Comparison of ENCODE assay signal across 10 cellular contexts in genomic region chr15:70480196-70480856, GRCh38.
DNase-seq lines count a peak whose midpoint lies in the region; ATAC-seq and TF ChIP-seq lines count a peak whose summit lies in the region.
"Had no signal": no experiment of that assay in that cellular context is flagged by ENCODE, and none has a peak within 500 bp of the region (broad histone marks: within the 10 kb centered on the region; RNA-seq: fewer than 3 reads in every experiment).

No MANE protein-coding gene starts in this region.

- H3K9me3 ChIP-seq in Panc1 (ENCODE audit: control insufficient read depth, insufficient read depth, low read depth, low read length) (no peaks in the 10 kb centered on the region), testis (no peaks in the 10 kb centered on the region)

- H3K4me1 ChIP-seq in Panc1 (ENCODE audit: control insufficient read depth, insufficient read depth, low read length) (peaks cover 16% of the 10 kb centered on the region), testis (no peaks in the 10 kb centered on the region)

- WGBS in testis, 2 donors: 80 to 88% methylated on average over 4 to 7 of the region's 7 CpGs

- peak overlapping the region; percentile 63 for H3K27ac ChIP-seq in Panc1 (ENCODE audit: low read length)
- H3K27ac ChIP-seq in RWPE1: no peak overlapping the region
- H3K27ac ChIP-seq in testis: no peak overlapping the region

- TF ChIP-seq CTCF in Panc1 (IDR thresholded peaks at IDR 0.05) (no peak), RWPE1 (conservative IDR thresholded peaks at IDR 0.05; ENCODE audit: low read depth) (no peak), testis (IDR thresholded peaks at IDR 0.05) (no peak)

- DNase-seq in Panc1 (ENCODE audit: low read depth, low spot score) (no peak), activated T-helper 1 cell treated with Interleukin-2 at 50 U/mL for 16 hours (ENCODE audit: low read depth) (peak; percentile 38), RWPE1 (ENCODE audit: low spot score) (no peak), testis (no peak), cardiac septum (ENCODE audit: low spot score) (no peak)
- DNase-seq in stimulated activated CD4-positive, alpha-beta T cell treated with anti-CD3 and anti-CD28 coated beads, Interleukin-4, amount 100 ng/mL, for 48 hours (ENCODE audit: low read depth in 2 of 2): peak; percentile 51 to 70
- DNase-seq: foreskin melanocyte had no signal

- H3K4me3 ChIP-seq in Panc1 (ENCODE audit: low read depth in 2 of 2, low read length in 2 of 2) (no peak overlapping the region), testis (no peak overlapping the region)

- in situ Hi-C loops in Panc1 (cut with HindIII; ENCODE audit: low pct_unique_long_range_greater_than_20kb, low sequenced_read_pairs): no loop called here

- POLR2A ChIA-PET in Panc1 (lab: Charles Lee): no interaction called here
- POLR2A ChIA-PET in RWPE1 (lab: Yijun Ruan, JAX; ENCODE audit: low non-redundant PET): no interaction called here

- peak; percentile 46 for ATAC-seq in GM18511 (IDR thresholded peaks at IDR 0.05; ENCODE audit: unreplicated experiment)
- ATAC-seq in Panc1: no peak
- ATAC-seq in GM19467 (IDR thresholded peaks at IDR 0.05; ENCODE audit: unreplicated experiment): no peak
- ATAC-seq: WTC11 had no signal

- no TSS peak for BruUV-seq in Panc1 (replicated peaks; lab: Mats Ljungman, UMichigan)

- H3K36me3 ChIP-seq in Panc1 (ENCODE audit: control insufficient read depth, insufficient read depth, low read length) (no peaks in the 10 kb centered on the region), testis (ENCODE audit: low read depth, missing control alignments) (no peaks in the 10 kb centered on the region)

- CTCF ChIA-PET in Panc1 (lab: Charles Lee) (no interaction called here), RWPE1 (lab: Yijun Ruan, JAX) (interaction anchor here (1.1 kb wide), 1 partner anchor 14 kb away, joined by 3 read pairs; no protein-coding TSS in a partner anchor)

- TF ChIP-seq POLR2A in testis (IDR thresholded peaks at IDR 0.05): no peak

- intact Hi-C loops in Panc1 (cut with micrococcal nuclease; ENCODE audit: unreplicated experiment) (no loop called here), testis (cut with DNase I; ENCODE audit: low total_unique reads) (no loop called here), cardiac septum (cut with DNase I) (no loop called here)

- no peaks in the 10 kb centered on the region for H3K27me3 ChIP-seq in Panc1 (ENCODE audit: control insufficient read depth, insufficient read depth, low read length)
- no peaks in the 10 kb centered on the region for H3K27me3 ChIP-seq in testis

Comparison
In these comparisons a context has a peak if more than half of its experiments do, and no peak if none do; other contexts are left out.
1. DNase-seq: peak in activated T-helper 1 cell treated with Interleukin-2 at 50 U/mL for 16 hours (single experiment) and stimulated activated CD4-positive, alpha-beta T cell treated with anti-CD3 and anti-CD28 coated beads, Interleukin-4, amount 100 ng/mL, for 48 hours (2 of 2); none in Panc1 (single experiment), RWPE1 (single experiment), testis (single experiment) and cardiac septum (single experiment).